Comparison of ENCODE assay signal across 20 cellular contexts in the genomic region with DNA sequence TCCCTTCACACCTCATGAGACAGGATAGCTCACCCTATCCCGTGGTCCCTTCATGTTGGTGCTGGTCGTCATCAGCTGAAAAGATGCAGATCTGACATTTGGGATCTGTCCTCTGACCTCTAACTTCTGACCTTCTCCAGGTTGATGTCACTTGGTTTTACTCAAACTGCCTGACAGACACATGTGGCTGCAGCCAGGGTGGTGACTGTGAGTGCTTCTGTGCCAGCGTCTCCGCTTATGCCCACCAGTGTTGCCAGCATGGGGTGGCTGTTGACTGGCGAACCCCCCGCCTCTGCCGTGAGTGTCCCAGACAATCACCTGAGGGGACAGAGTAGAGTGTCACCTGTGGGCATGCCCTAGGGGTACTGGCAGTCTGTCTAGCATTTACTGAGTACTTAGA. TPM values are rescaled to one million over a fixed set of nuclear protein-coding genes. Genes with fewer than 3 reads are reported as not detected.
DNase-seq lines count a peak whose midpoint lies in the region; ATAC-seq, FAIRE-seq and TF ChIP-seq lines count a peak whose summit lies in the region.
"Had no signal": no experiment of that assay in that cellular context is flagged by ENCODE, and none has a peak within 500 bp of the region (broad histone marks: within the 10 kb centered on the region; RNA-seq: fewer than 3 reads in every experiment).

No MANE protein-coding gene starts in this region.

- TF ChIP-seq POLR2A in suprapubic skin (IDR thresholded peaks at IDR 0.05) = no peak

- H3K36me3 Mint-ChIP-seq in natural killer cell treated with Interleukin-12 subunit alpha and Interleukin-12 subunit beta and Interleukin-15 and Interleukin-18, amount 100 ng/mL, for 72 hours = no peaks in the 10 kb centered on the region

- H3K27ac Mint-ChIP-seq in natural killer cell treated with Interleukin-12 subunit alpha and Interleukin-12 subunit beta and Interleukin-15 and Interleukin-18, amount 100 ng/mL, for 72 hours = no peak overlapping the region
- H3K27ac Mint-ChIP-seq: GM23338 had no signal

- H3K27ac ChIP-seq in right atrium auricular region (no peak overlapping the region), right cardiac atrium (ENCODE audit: low read length) (no peak overlapping the region), kidney (ENCODE audit: low read depth in 2 of 2, low read length in 2 of 2) (no peak overlapping the region), suprapubic skin (no peak overlapping the region)
- H3K27ac ChIP-seq: A549; BLaER1 treated with 17β-estradiol and CSF1 and Interleukin-3, amounts not matched to agents 10 nM and 100 nM had no signal

- intact Hi-C loops in right cardiac atrium (cut with DNase I) (loop anchor here (5.0 to 10.0 kb wide), 4 partner anchors 126 to 386 kb away; no protein-coding TSS in a partner anchor), kidney (cut with DNase I) (loop anchor here (10.0 kb wide), 1 partner anchor 128 kb away; no protein-coding TSS in a partner anchor)

- H3K27me3 Mint-ChIP-seq in natural killer cell treated with Interleukin-12 subunit alpha and Interleukin-12 subunit beta and Interleukin-15 and Interleukin-18, amount 100 ng/mL, for 72 hours = peaks cover 4 to 7% of the 10 kb centered on the region in 2 donors

- H3K9me3 ChIP-seq in right atrium auricular region (no peaks in the 10 kb centered on the region), right cardiac atrium (ENCODE audit: control insufficient read depth, low read length) (no peaks in the 10 kb centered on the region), kidney (ENCODE audit: control insufficient read depth in 1 of 2, low read length in 2 of 2) (no peaks in the 10 kb centered on the region), suprapubic skin (no peaks in the 10 kb centered on the region)
- H3K9me3 ChIP-seq: A549 had no signal

- no peak for TF ChIP-seq EP300 in suprapubic skin (IDR thresholded peaks at IDR 0.05)

- no peak overlapping the region for H3K4me3 Mint-ChIP-seq in natural killer cell treated with Interleukin-12 subunit alpha and Interleukin-12 subunit beta and Interleukin-15 and Interleukin-18, amount 100 ng/mL, for 72 hours
- H3K4me3 Mint-ChIP-seq: GM23338 had no signal

- DNase-seq in right atrium auricular region (ENCODE audit: low spot score) (peak; percentile 34), right cardiac atrium (no peak), kidney (peak; percentile 8), suprapubic skin (ENCODE audit: low spot score in 2 of 2) (peak; percentile 38 to 65), NAMALWA (ENCODE audit: low spot score) (no peak), retina (no peak)
- no peak for DNase-seq in natural killer cell treated with Interleukin-12 subunit alpha and Interleukin-12 subunit beta and Interleukin-15 and Interleukin-18, amount 100 ng/mL, for 72 hours (ENCODE audit: low spot score)
- DNase-seq: DMS 273 treated with DMSO at 0.1 percent for 48 hours, GDM1, MV-4-11, NCI-H1417 treated with DMSO at 0.1 percent for 48 hours, NCI-H2029, NCI-H2171 treated with DMSO at 0.1 percent for 48 hours, NCI-H510A had no signal

- H3K27me3 ChIP-seq in right atrium auricular region = no peaks in the 10 kb centered on the region
- no peaks in the 10 kb centered on the region for H3K27me3 ChIP-seq in right cardiac atrium (ENCODE audit: control insufficient read depth, insufficient read depth)
- H3K27me3 ChIP-seq in suprapubic skin = peaks cover 6% of the 10 kb centered on the region
- H3K27me3 ChIP-seq: BLaER1 treated with 17β-estradiol and CSF1 and Interleukin-3, amounts not matched to agents 10 nM and 100 nM had no signal

- 81% methylated on average over 7 of the region's 7 CpGs for WGBS in right cardiac atrium
- WGBS in suprapubic skin = 77% methylated on average over 7 of the region's 7 CpGs

- H3K4me1 Mint-ChIP-seq in natural killer cell treated with Interleukin-12 subunit alpha and Interleukin-12 subunit beta and Interleukin-15 and Interleukin-18, amount 100 ng/mL, for 72 hours (ENCODE audit: low read depth in 2 of 2) = no peaks in the 10 kb centered on the region

- no peaks in the 10 kb centered on the region for H3K9me3 Mint-ChIP-seq in natural killer cell treated with Interleukin-12 subunit alpha and Interleukin-12 subunit beta and Interleukin-15 and Interleukin-18, amount 100 ng/mL, for 72 hours

- ATAC-seq in right cardiac atrium = no peak
- no peak for ATAC-seq in natural killer cell treated with Interleukin-12 subunit alpha and Interleukin-12 subunit beta and Interleukin-15 and Interleukin-18, amount 100 ng/mL, for 72 hours
- no peak for ATAC-seq in HG03175 (IDR thresholded peaks at IDR 0.05; ENCODE audit: unreplicated experiment)
- ATAC-seq: A549, GM12878, GM23338, K562 had no signal

- no peak overlapping the region for H3K9ac ChIP-seq in kidney (ENCODE audit: low read length in 2 of 2)
- H3K9ac ChIP-seq: BLaER1 treated with 17β-estradiol and CSF1 and Interleukin-3, amounts not matched to agents 10 nM and 100 nM had no signal

- no peaks in the 10 kb centered on the region for H3K36me3 ChIP-seq in right atrium auricular region
- no peaks in the 10 kb centered on the region for H3K36me3 ChIP-seq in kidney (ENCODE audit: control insufficient read depth in 1 of 2, insufficient read depth in 2 of 2, low read length in 2 of 2)
- H3K36me3 ChIP-seq in suprapubic skin = no peaks in the 10 kb centered on the region
- H3K36me3 ChIP-seq: BLaER1 treated with 17β-estradiol and CSF1 and Interleukin-3, amounts not matched to agents 10 nM and 100 nM had no signal

- FAIRE-seq in kidney (lab: Jason Lieb, UNC) = no peak
- FAIRE-seq: A549, GM12878, K562 had no signal

- H3K4me3 ChIP-seq in right atrium auricular region (no peak overlapping the region), right cardiac atrium (ENCODE audit: low read length) (no peak overlapping the region), kidney (ENCODE audit: low read length in 2 of 2) (no peak overlapping the region), suprapubic skin (no peak overlapping the region)
- H3K4me3 ChIP-seq: A549; BLaER1 treated with 17β-estradiol and CSF1 and Interleukin-3, amounts not matched to agents 10 nM and 100 nM; GM12878; GM23338; K562 had no signal

- TF ChIP-seq CTCF in right atrium auricular region (IDR thresholded peaks at IDR 0.05) = no peak
- TF ChIP-seq CTCF in kidney (IDR thresholded peaks at IDR 0.05; ENCODE audit: borderline replicate concordance, extremely low read depth, insufficient read depth) = no peak
- no peak for TF ChIP-seq CTCF in suprapubic skin (IDR thresholded peaks at IDR 0.05)

- H3K4me1 ChIP-seq in right atrium auricular region (no peaks in the 10 kb centered on the region), right cardiac atrium (ENCODE audit: control insufficient read depth, insufficient read depth, low read length) (no peaks in the 10 kb centered on the region), kidney (ENCODE audit: control insufficient read depth in 1 of 2, insufficient read depth in 1 of 2, low read depth in 1 of 2, low read length in 2 of 2) (no peaks in the 10 kb centered on the region), suprapubic skin (no peaks in the 10 kb centered on the region)
- H3K4me1 ChIP-seq: A549 had no signal

RNA-seq across cellular contexts. Expression of a gene that starts 49.7 kb away (rescaled TPM):
- not detected for total RNA-seq in right atrium auricular region
- total RNA-seq in right cardiac atrium = not detected
- not detected for polyA plus RNA-seq in right cardiac atrium
- 0.06 TPM for total RNA-seq in kidney
- not detected for polyA plus RNA-seq in kidney (ENCODE audit: insufficient read depth, low read depth, low replicate concordance)
- not detected for total RNA-seq in suprapubic skin
- not detected for total RNA-seq in natural killer cell treated with Interleukin-12 subunit alpha and Interleukin-12 subunit beta and Interleukin-15 and Interleukin-18, amount 100 ng/mL, for 72 hours
- total RNA-seq: GM12878, K562 had no signal
- polyA plus RNA-seq: A549, GM12878, K562 had no signal

RNA-seq across cellular contexts. Expression of a gene that starts 52.5 kb away (rescaled TPM):
- total RNA-seq in right atrium auricular region (not detected), right cardiac atrium (under 1 TPM in 3 of 4 donors, not detected in 1; 0.20 to 0.61 (median 0.46) TPM), kidney (38.6 TPM), suprapubic skin (not detected)
- polyA plus RNA-seq in right cardiac atrium (0.16 TPM), kidney (ENCODE audit: insufficient read depth, low read depth, low replicate concordance) (107 TPM)
- total RNA-seq in natural killer cell treated with Interleukin-12 subunit alpha and Interleukin-12 subunit beta and Interleukin-15 and Interleukin-18, amount 100 ng/mL, for 72 hours = not detected
- total RNA-seq: GM12878, K562 had no signal
- polyA plus RNA-seq: GM12878 had no signal

Comparison
In these comparisons a context has a peak if more than half of its experiments do, and no peak if none do; other contexts are left out.
1. DNase-seq: peak in right atrium auricular region (single experiment), kidney (single experiment) and suprapubic skin (2 of 2); none in right cardiac atrium (0 of 3), natural killer cell treated with Interleukin-12 subunit alpha and Interleukin-12 subunit beta and Interleukin-15 and Interleukin-18, amount 100 ng/mL, for 72 hours (single experiment), NAMALWA (single experiment) and retina (single experiment).
2. RNA of a gene that starts 52.5 kb away (total RNA-seq): 38.6 TPM in kidney (single experiment); 0.20 to 0.61 TPM in right cardiac atrium, not detected in suprapubic skin, not detected in right atrium auricular region and not detected in natural killer cell treated with Interleukin-12 subunit alpha and Interleukin-12 subunit beta and Interleukin-15 and Interleukin-18, amount 100 ng/mL, for 72 hours; every median in the first group is over 10 times any median in the second.